In genomic region chr14:102304611-102305506, GRCh38 we compare ENCODE assay signal across 1 cellular context.
A peak's percentile ranks its signal among the peaks of the same experiment; 100 is the strongest.
TF ChIP-seq lines count a peak whose summit lies in the region.

Gene MOK, minus strand, starts transcription at chr14:102305164. Its CDS starts 196 bp downstream, at chr14:102304968.

TF ChIP-seq in GM12878, 131 proteins besides CTCF, POLR2A, EP300 and RAD21 (continued from another document and continues in another):
- TF ChIP-seq IRF5 (IDR thresholded peaks at IDR 0.05; ENCODE audit: borderline replicate concordance), result no peak
- TF ChIP-seq ZNF217 (IDR thresholded peaks at IDR 0.05), result no peak
- TF ChIP-seq DPF2 (IDR thresholded peaks at IDR 0.05), result no peak
- TF ChIP-seq ASH2L (IDR thresholded peaks at IDR 0.05; ENCODE audit: borderline replicate concordance, low read depth), result no peak
- no peak for TF ChIP-seq PAX8 (IDR thresholded peaks at IDR 0.05)
- no peak for TF ChIP-seq CHD2 (IDR thresholded peaks at IDR 0.05; ENCODE audit: borderline replicate concordance, low read depth, low read length)
- TF ChIP-seq HSF1 (IDR thresholded peaks at IDR 0.05; ENCODE audit: low read depth, low read length), result no peak
- no peak for TF ChIP-seq GABPA (IDR thresholded peaks at IDR 0.05; ENCODE audit: low read depth)
- no peak for TF ChIP-seq SMAD1 (IDR thresholded peaks at IDR 0.05; ENCODE audit: low read depth, partially characterized antibody)
- peak; percentile 74 for TF ChIP-seq SP1 (IDR thresholded peaks at IDR 0.05; ENCODE audit: low read depth, low read length)
- TF ChIP-seq YY1 (IDR thresholded peaks at IDR 0.05; ENCODE audit: low read depth, low read length), result peak; percentile 97
- no peak for TF ChIP-seq IKZF2 (IDR thresholded peaks at IDR 0.05)
- 0 out of 2 replicates have a peak, but pooled peaks have one; percentile 40 for TF ChIP-seq HDAC2 (IDR thresholded peaks at IDR 0.05)
- no peak for TF ChIP-seq IRF3 (IDR thresholded peaks at IDR 0.05)
- TF ChIP-seq ZBTB33 (IDR thresholded peaks at IDR 0.05), result no peak
- TF ChIP-seq LARP7 (IDR thresholded peaks at IDR 0.05), result peak; percentile 33; the same call in 1 of the 2 replicates
- no peak for TF ChIP-seq ZBTB4 (CRISPR knock-in tag; IDR thresholded peaks at IDR 0.05)
- peak; percentile 99 for TF ChIP-seq NRF1 (conservative IDR thresholded peaks at IDR 0.05; ENCODE audit: low read depth, low read length)
- no peak for TF ChIP-seq WRNIP1 (IDR thresholded peaks at IDR 0.05; ENCODE audit: borderline replicate concordance, low read depth, low read length)
- TF ChIP-seq PAX5 (IDR thresholded peaks at IDR 0.05; ENCODE audit: borderline replicate concordance, low read depth, low read length), result no peak
- no peak for TF ChIP-seq BRCA1 (IDR thresholded peaks at IDR 0.05; ENCODE audit: low read depth, low read length)
- TF ChIP-seq MEF2A (IDR thresholded peaks at IDR 0.05; ENCODE audit: insufficient read depth, low read depth, low read length), result no peak
- no peak for TF ChIP-seq E2F8 (IDR thresholded peaks at IDR 0.05; ENCODE audit: low read depth, partially characterized antibody)
- no peak for TF ChIP-seq POLR2AphosphoS2 (IDR thresholded peaks at IDR 0.05; ENCODE audit: low read depth, low read length)
- no peak for TF ChIP-seq CUX1 (IDR thresholded peaks at IDR 0.05; ENCODE audit: insufficient replicate concordance, low read depth, low read length)
- no peak for TF ChIP-seq NFYA (IDR thresholded peaks at IDR 0.05; ENCODE audit: borderline replicate concordance, low read depth, low read length)
- no peak for TF ChIP-seq MTA3 (IDR thresholded peaks at IDR 0.05; ENCODE audit: borderline replicate concordance, low read length)
- no peak for TF ChIP-seq ZBTB11 (CRISPR knock-in tag; IDR thresholded peaks at IDR 0.05)
- no peak for TF ChIP-seq HDGF (IDR thresholded peaks at IDR 0.05)
- no peak for TF ChIP-seq RBBP5 (conservative IDR thresholded peaks at IDR 0.05)
- no peak for TF ChIP-seq YBX1 (IDR thresholded peaks at IDR 0.05)
